Comparison of ENCODE assay signal across 10 cellular contexts in the genomic region with DNA sequence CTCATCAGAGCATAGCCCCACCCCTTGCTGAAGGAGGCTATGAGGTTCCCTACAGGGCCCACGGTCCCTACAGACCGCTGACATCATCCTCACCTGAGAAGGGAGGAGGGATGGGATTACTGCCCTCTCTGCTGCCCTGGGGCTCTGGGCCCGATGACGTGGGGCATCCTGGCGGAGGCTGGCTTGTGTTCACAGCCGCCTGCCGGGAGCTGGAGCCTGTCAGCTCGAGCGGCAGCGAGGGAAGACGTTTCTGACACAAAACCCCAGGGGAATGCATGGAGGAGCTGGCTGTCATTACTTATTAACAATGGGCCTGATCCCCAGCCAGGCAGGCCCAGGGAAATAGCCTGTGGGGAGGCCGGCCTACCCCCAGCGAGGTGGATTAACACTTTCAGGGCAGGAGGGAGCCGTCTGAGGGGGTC.
DNase-seq lines count a peak whose midpoint lies in the region; ATAC-seq and TF ChIP-seq lines count a peak whose summit lies in the region.
"Had no signal": no experiment of that assay in that cellular context is flagged by ENCODE, and none has a peak within 500 bp of the region (broad histone marks: within the 10 kb centered on the region; RNA-seq: fewer than 3 reads in every experiment).

No MANE protein-coding gene starts in this region.

- H3K4me2 ChIP-seq in BLaER1, result peak overlapping the region; percentile 89

- no peaks in the 10 kb centered on the region for H4K20me1 ChIP-seq in BLaER1

- H3K36me3 Mint-ChIP-seq in WTC11, result no peaks in the 10 kb centered on the region
- H3K36me3 Mint-ChIP-seq in activated T-cell treated with anti-CD3 and anti-CD28 coated beads, Interleukin-2, amount 50 U/mL, for 4 hours (ENCODE audit: insufficient read depth), result no peaks in the 10 kb centered on the region

- no peak overlapping the region for H3K27ac ChIP-seq in BLaER1
- H3K27ac ChIP-seq: neutrophil had no signal

- H3K9me3 Mint-ChIP-seq in WTC11, result no peaks in the 10 kb centered on the region
- no peaks in the 10 kb centered on the region for H3K9me3 Mint-ChIP-seq in activated T-cell treated with anti-CD3 and anti-CD28 coated beads, Interleukin-2, amount 50 U/mL, for 4 hours

- ATAC-seq in WTC11 (peak; percentile 88), left lobe of liver (peak; percentile 83), GM18868 (IDR thresholded peaks at IDR 0.05; ENCODE audit: unreplicated experiment) (no peak)
- no peak for ATAC-seq in activated T-cell treated with anti-CD3 and anti-CD28 coated beads, Interleukin-2, amount 50 U/mL, for 4 hours
- ATAC-seq: activated CD8-positive, alpha-beta T cell treated with anti-CD3 and anti-CD28 coated beads, Interleukin-2, amount 10 ng/mL, durations not matched to agents 7 days and 5 days had no signal

- CTCF ChIA-PET in WTC11 (lab: Charles Lee), result interaction anchor here (0.6 to 1.4 kb wide), 2 partner anchors 31 to 40 kb away, joined by 3 read pairs; no protein-coding TSS in a partner anchor

- peak overlapping the region; percentile 92 for H3K27ac Mint-ChIP-seq in WTC11
- H3K27ac Mint-ChIP-seq: activated CD8-positive, alpha-beta T cell treated with anti-CD3 and anti-CD28 coated beads, Interleukin-2, amount 10 ng/mL, durations not matched to agents 7 days and 5 days had no signal

- 0 out of 2 replicates have a peak overlapping the region, but pooled peaks have one; percentile 11 for H3K4me3 ChIP-seq in BLaER1

- H3K4me3 Mint-ChIP-seq in WTC11, result peak overlapping the region; percentile 56
- no peak overlapping the region for H3K4me3 Mint-ChIP-seq in activated T-cell treated with anti-CD3 and anti-CD28 coated beads, Interleukin-2, amount 50 U/mL, for 4 hours
- H3K4me3 Mint-ChIP-seq: activated CD8-positive, alpha-beta T cell treated with anti-CD3 and anti-CD28 coated beads, Interleukin-2, amount 10 ng/mL, durations not matched to agents 7 days and 5 days had no signal

- H3K27me3 ChIP-seq in BLaER1, result no peaks in the 10 kb centered on the region

- peaks cover 53% of the 10 kb centered on the region for H3K4me1 Mint-ChIP-seq in WTC11
- peaks cover 32% of the 10 kb centered on the region for H3K4me1 Mint-ChIP-seq in activated T-cell treated with anti-CD3 and anti-CD28 coated beads, Interleukin-2, amount 50 U/mL, for 4 hours (ENCODE audit: low read depth)

- H3K4me1 ChIP-seq in BLaER1, result peaks cover 59% of the 10 kb centered on the region

- H3K27me3 Mint-ChIP-seq in WTC11 (ENCODE audit: low read depth), result peaks cover 7% of the 10 kb centered on the region; the same call in 1 of the 2 replicates
- no peaks in the 10 kb centered on the region for H3K27me3 Mint-ChIP-seq in activated T-cell treated with anti-CD3 and anti-CD28 coated beads, Interleukin-2, amount 50 U/mL, for 4 hours (ENCODE audit: low read depth)

- H3K9ac ChIP-seq in BLaER1, result peak overlapping the region; percentile 15; the same call in 1 of the 2 replicates

- DNase-seq in HuH-7 (ENCODE audit: low spot score) (peak; percentile 14), WTC11 (ENCODE audit: low spot score) (peak; percentile 68), left lobe of liver (ENCODE audit: low spot score) (peak; percentile 43), GF-D8 (lab: John Stamatoyannopoulos, UW) (no peak)
- no peak for DNase-seq in stimulated activated naive CD4-positive, alpha-beta T cell treated with Interleukin-2 at 50 U/mL for 16 hours (lab: John Stamatoyannopoulos, UW)
- no peak for DNase-seq in activated T-cell treated with anti-CD3 and anti-CD28 coated beads, Interleukin-2, amount 50 U/mL, for 4 hours

- H3K9me3 ChIP-seq in BLaER1, result no peaks in the 10 kb centered on the region
- H3K9me3 ChIP-seq: neutrophil had no signal

- no peak for TF ChIP-seq CTCF in WTC11 (IDR thresholded peaks at IDR 0.05)

- POLR2A ChIA-PET in WTC11 (lab: Charles Lee), result no interaction called here

- H3K36me3 ChIP-seq in BLaER1, result no peaks in the 10 kb centered on the region
- H3K36me3 ChIP-seq: neutrophil had no signal

TF ChIP-seq in WTC11, 78 proteins besides CTCF, POLR2A, EP300 and RAD21:
- TF ChIP-seq, protein P1, sequence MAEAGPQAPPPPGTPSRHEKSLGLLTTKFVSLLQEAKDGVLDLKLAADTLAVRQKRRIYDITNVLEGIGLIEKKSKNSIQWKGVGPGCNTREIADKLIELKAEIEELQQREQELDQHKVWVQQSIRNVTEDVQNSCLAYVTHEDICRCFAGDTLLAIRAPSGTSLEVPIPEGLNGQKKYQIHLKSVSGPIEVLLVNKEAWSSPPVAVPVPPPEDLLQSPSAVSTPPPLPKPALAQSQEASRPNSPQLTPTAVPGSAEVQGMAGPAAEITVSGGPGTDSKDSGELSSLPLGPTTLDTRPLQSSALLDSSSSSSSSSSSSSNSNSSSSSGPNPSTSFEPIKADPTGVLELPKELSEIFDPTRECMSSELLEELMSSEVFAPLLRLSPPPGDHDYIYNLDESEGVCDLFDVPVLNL (CRISPR knock-in tag; IDR thresholded peaks at IDR 0.05; ENCODE audit: borderline replicate concordance, low read depth), result no peak
- TF ChIP-seq SMAD4 (CRISPR knock-in tag; IDR thresholded peaks at IDR 0.05) (no peak), RELA (CRISPR knock-in tag; IDR thresholded peaks at IDR 0.05; ENCODE audit: borderline replicate concordance) (no peak), IRF2 (CRISPR knock-in tag; IDR thresholded peaks at IDR 0.05; ENCODE audit: borderline replicate concordance, low read depth) (no peak), ZNF416 (CRISPR knock-in tag; IDR thresholded peaks at IDR 0.05) (no peak)
- TF ChIP-seq, protein P2, sequence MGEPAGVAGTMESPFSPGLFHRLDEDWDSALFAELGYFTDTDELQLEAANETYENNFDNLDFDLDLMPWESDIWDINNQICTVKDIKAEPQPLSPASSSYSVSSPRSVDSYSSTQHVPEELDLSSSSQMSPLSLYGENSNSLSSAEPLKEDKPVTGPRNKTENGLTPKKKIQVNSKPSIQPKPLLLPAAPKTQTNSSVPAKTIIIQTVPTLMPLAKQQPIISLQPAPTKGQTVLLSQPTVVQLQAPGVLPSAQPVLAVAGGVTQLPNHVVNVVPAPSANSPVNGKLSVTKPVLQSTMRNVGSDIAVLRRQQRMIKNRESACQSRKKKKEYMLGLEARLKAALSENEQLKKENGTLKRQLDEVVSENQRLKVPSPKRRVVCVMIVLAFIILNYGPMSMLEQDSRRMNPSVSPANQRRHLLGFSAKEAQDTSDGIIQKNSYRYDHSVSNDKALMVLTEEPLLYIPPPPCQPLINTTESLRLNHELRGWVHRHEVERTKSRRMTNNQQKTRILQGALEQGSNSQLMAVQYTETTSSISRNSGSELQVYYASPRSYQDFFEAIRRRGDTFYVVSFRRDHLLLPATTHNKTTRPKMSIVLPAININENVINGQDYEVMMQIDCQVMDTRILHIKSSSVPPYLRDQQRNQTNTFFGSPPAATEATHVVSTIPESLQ (CRISPR knock-in tag; IDR thresholded peaks at IDR 0.05), result no peak

Comparison
In these comparisons a context has a peak if more than half of its experiments do, and no peak if none do; other contexts are left out.
1. DNase-seq: peak in HuH-7 (single experiment), WTC11 (single experiment) and left lobe of liver (single experiment); none in GF-D8 (single experiment), stimulated activated naive CD4-positive, alpha-beta T cell treated with Interleukin-2 at 50 U/mL for 16 hours (single experiment) and activated T-cell treated with anti-CD3 and anti-CD28 coated beads, Interleukin-2, amount 50 U/mL, for 4 hours (single experiment).
2. ATAC-seq: peak in WTC11 (single experiment) and left lobe of liver (single experiment); none in GM18868 (single experiment) and activated T-cell treated with anti-CD3 and anti-CD28 coated beads, Interleukin-2, amount 50 U/mL, for 4 hours (0 of 2).